ENCODE assay signal across 8 cellular contexts in genomic region chr16:58128721-58129096, GRCh38. TPM values are rescaled to one million over a fixed set of nuclear protein-coding genes. Genes with fewer than 3 reads are reported as not detected.
DNase-seq lines count a peak whose midpoint lies in the region; ATAC-seq, FAIRE-seq and TF ChIP-seq lines count a peak whose summit lies in the region.

No MANE protein-coding gene starts in this region.

- FAIRE-seq in D721Med (lab: Jason Lieb, UNC) = no peak

- DNase-seq in GM12865 (ENCODE audit: low read depth) (peak; percentile 50), SJSA1 (ENCODE audit: low read depth in 1 of 2, low spot score in 2 of 2) (no peak), myocyte (ENCODE audit: low read depth) (peak; percentile 67), D721Med (ENCODE audit: insufficient read length, low spot score) (no peak), DMS153 treated with DMSO at 0.1 percent for 48 hours (lab: John Stamatoyannopoulos, UW; ENCODE audit: unreplicated experiment) (no peak)
- peak; percentile 1 to 16 (median 6) for DNase-seq in effector memory CD4-positive, alpha-beta T cell

- peaks cover 20% of the 10 kb centered on the region for H3K36me3 ChIP-seq in SJSA1
- H3K36me3 ChIP-seq in effector memory CD4-positive, alpha-beta T cell (ENCODE audit: control insufficient read depth, insufficient read depth, low read length) = no peaks in the 10 kb centered on the region

- H3K27ac ChIP-seq in SJSA1 = peak overlapping the region; percentile 74
- H3K27ac ChIP-seq in effector memory CD4-positive, alpha-beta T cell (ENCODE audit: insufficient read depth, low read length, poor library complexity, severe bottlenecking) = peak overlapping the region; percentile 93

- H3K4me3 ChIP-seq in GM12865 (ENCODE audit: low read depth, low read length) = peak overlapping the region; percentile 99
- peak overlapping the region; percentile 86 for H3K4me3 ChIP-seq in SJSA1
- H3K4me3 ChIP-seq in effector memory CD4-positive, alpha-beta T cell (ENCODE audit: insufficient read depth, low read depth, low read length, poor library complexity, severe bottlenecking) = peak overlapping the region; percentile 89

- ATAC-seq in HG02571 (IDR thresholded peaks at IDR 0.05; ENCODE audit: unreplicated experiment) = peak; percentile 1
- ATAC-seq in GM18520 (IDR thresholded peaks at IDR 0.05; ENCODE audit: unreplicated experiment) = no peak

- H3K27me3 ChIP-seq in SJSA1 (replicated peaks) = no peaks in the 10 kb centered on the region
- no peaks in the 10 kb centered on the region for H3K27me3 ChIP-seq in effector memory CD4-positive, alpha-beta T cell (replicated peaks; ENCODE audit: control insufficient read depth, insufficient read depth, low read length, poor library complexity, severe bottlenecking)

- TF ChIP-seq CTCF in GM12865 (IDR thresholded peaks at IDR 0.05; ENCODE audit: insufficient read depth, low read depth, low read length, missing control alignments) = no peak
- TF ChIP-seq CTCF in D721Med (IDR thresholded peaks at IDR 0.05; ENCODE audit: insufficient read depth, missing control alignments) = no peak

- peaks cover 24% of the 10 kb centered on the region for H3K4me1 ChIP-seq in SJSA1 (replicated peaks)
- H3K4me1 ChIP-seq in effector memory CD4-positive, alpha-beta T cell (ENCODE audit: control insufficient read depth, insufficient read depth, low read length, poor library complexity, severe bottlenecking) = peaks cover 18% of the 10 kb centered on the region

- no peaks in the 10 kb centered on the region for H3K9me3 ChIP-seq in SJSA1 (replicated peaks)
- no peaks in the 10 kb centered on the region for H3K9me3 ChIP-seq in effector memory CD4-positive, alpha-beta T cell (ENCODE audit: control insufficient read depth, low read length)

RNA-seq across cellular contexts. Expression of gene CFAP20, which starts 0.5 kb away (rescaled TPM):
- total RNA-seq in SJSA1 (2014; rRNA removed; shearing (Covaris generic)) = 103 and 114 TPM in 2 replicates
- 123 and 132 TPM in 2 replicates for total RNA-seq in myocyte
- 76.5 TPM for polyA plus RNA-seq in myocyte (2012)

Comparison
In these comparisons a context has a peak if more than half of its experiments do, and no peak if none do; other contexts are left out.
1. DNase-seq: peak in GM12865 (single experiment), effector memory CD4-positive, alpha-beta T cell (3 of 3) and myocyte (single experiment); none in SJSA1 (0 of 2), D721Med (single experiment) and DMS153 treated with DMSO at 0.1 percent for 48 hours (single experiment).
2. Peak in every context shown above with its lines, with median percentiles within 50 percentile points of each other: H3K4me3 ChIP-seq.